In the genomic region with DNA sequence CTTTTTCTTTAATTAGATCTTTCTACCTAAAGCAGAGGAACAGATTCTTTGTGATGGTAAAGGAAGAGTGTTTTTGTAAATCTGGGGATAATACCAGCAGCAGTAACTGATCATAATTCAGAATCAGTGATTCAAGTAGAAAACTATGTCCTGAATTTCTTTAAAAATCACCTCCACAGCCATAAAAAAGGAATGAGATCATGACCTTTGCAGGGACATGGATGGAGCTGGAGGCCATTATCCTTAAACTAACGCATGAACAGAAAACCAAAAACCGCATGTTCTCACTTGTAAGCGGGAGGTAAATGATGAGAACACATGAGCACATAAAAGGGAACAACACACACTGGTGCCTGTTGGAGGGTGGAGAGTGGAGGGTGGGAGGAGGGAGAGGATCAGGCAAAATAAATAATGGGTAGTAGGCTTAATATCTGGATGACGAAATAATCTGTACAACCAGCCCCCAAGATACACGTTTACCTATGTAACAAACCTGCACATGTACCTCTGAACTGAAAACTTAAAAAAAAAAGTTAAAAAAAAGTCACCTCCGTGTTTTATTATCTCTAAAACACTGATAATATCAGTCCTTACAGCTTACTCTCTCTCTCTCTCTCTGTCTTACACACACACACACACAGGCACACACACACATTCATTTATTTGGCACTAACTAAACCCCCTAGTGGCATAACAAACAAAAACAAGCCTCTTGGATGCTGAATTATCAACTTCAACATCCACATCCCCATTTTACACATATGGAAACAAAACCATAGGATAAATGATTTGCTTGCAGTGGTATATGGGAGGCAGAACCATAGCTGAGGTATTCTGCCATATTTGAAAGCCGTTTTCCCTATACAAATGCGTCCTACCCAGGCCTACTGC, we compare ENCODE assay signal across 20 cellular contexts. TPM values are rescaled to one million over a fixed set of nuclear protein-coding genes. Genes with fewer than 3 reads are reported as not detected.
DNase-seq lines count a peak whose midpoint lies in the region; ATAC-seq, FAIRE-seq and TF ChIP-seq lines count a peak whose summit lies in the region.
"Had no signal": no experiment of that assay in that cellular context is flagged by ENCODE, and none has a peak within 500 bp of the region (broad histone marks: within the 10 kb centered on the region; RNA-seq: fewer than 3 reads in every experiment).

No MANE protein-coding gene starts in this region.

- peak in 1 of 2 experiments; percentile 31; a peak in 1 of 5 replicates for TF ChIP-seq RAD21 in A549 (conservative IDR thresholded peaks at IDR 0.05 in 1 of 2, IDR thresholded peaks at IDR 0.05 in 1 of 2)

- no peak for TF ChIP-seq EP300 in A549 (IDR thresholded peaks at IDR 0.05)

- ATAC-seq in A549 (peak; percentile 63 to 68), GM19351 (IDR thresholded peaks at IDR 0.05; ENCODE audit: unreplicated experiment) (no peak)
- ATAC-seq in naive thymus-derived CD8-positive, alpha-beta T cell, result no peak
- ATAC-seq: activated CD8-positive, alpha-beta memory T cell treated with anti-CD3 and anti-CD28 coated beads, Interleukin-2, amount 10 ng/mL, durations not matched to agents 7 days and 5 days; psoas muscle; stimulated activated naive CD8-positive, alpha-beta T cell treated with anti-CD3 and anti-CD28 coated beads, Interleukin-15, Interleukin-2, amounts not matched to agents 100 U/mL and 50 U/mL, for 24 hours had no signal

- H3K4me1 ChIP-seq in A549, result peaks cover 57% of the 10 kb centered on the region
- H3K4me1 ChIP-seq: psoas muscle had no signal

- H3K4me3 Mint-ChIP-seq in immature natural killer cell, result no peak overlapping the region
- H3K4me3 Mint-ChIP-seq in naive thymus-derived CD8-positive, alpha-beta T cell, result no peak overlapping the region
- H3K4me3 Mint-ChIP-seq: activated CD8-positive, alpha-beta memory T cell treated with anti-CD3 and anti-CD28 coated beads, Interleukin-2, amount 10 ng/mL, durations not matched to agents 7 days and 5 days; activated naive CD8-positive, alpha-beta T cell treated with anti-CD3 and anti-CD28 coated beads for 36 hours had no signal

- peak in 1 of 2 experiments; percentile 79 for DNase-seq in A549 (ENCODE audit: low read depth in 1 of 2, low spot score in 1 of 2)
- DNase-seq in GM06990 (ENCODE audit: extremely low read depth, insufficient read length), result no peak
- DNase-seq in MV-4-11 (lab: John Stamatoyannopoulos, UW), result peak; percentile 17
- DNase-seq in cardiac fibroblast (ENCODE audit: low read depth in 2 of 2), result no peak
- no peak for DNase-seq in immature natural killer cell
- no peak for DNase-seq in naive thymus-derived CD8-positive, alpha-beta T cell
- no peak for DNase-seq in iPS-NIHi7 (ENCODE audit: extremely low spot score)
- DNase-seq: activated CD8-positive, alpha-beta memory T cell treated with anti-CD3 and anti-CD28 coated beads, Interleukin-2, amount 10 ng/mL, durations not matched to agents 7 days and 5 days; activated naive CD8-positive, alpha-beta T cell treated with anti-CD3 and anti-CD28 coated beads for 36 hours; Karpas-422; psoas muscle; stimulated activated CD4-positive, alpha-beta T cell treated with anti-CD3 and anti-CD28 coated beads, Interleukin-2, amount 100 ng/mL, for 48 hours; stimulated activated naive CD8-positive, alpha-beta T cell treated with anti-CD3 and anti-CD28 coated beads, Interleukin-15, Interleukin-2, amounts not matched to agents 100 U/mL and 50 U/mL, for 24 hours had no signal

- FAIRE-seq in A549 (lab: Jason Lieb, UNC), result no peak
- FAIRE-seq: islet of Langerhans had no signal

- H3K27me3 Mint-ChIP-seq in immature natural killer cell (ENCODE audit: low read depth in 3 of 3), result peaks cover 0 to 23% (median 8%) of the 10 kb centered on the region in 3 donors
- H3K27me3 Mint-ChIP-seq in naive thymus-derived CD8-positive, alpha-beta T cell, result peaks cover 0 to 8% (median 2%) of the 10 kb centered on the region in 5 donors
- H3K27me3 Mint-ChIP-seq: activated naive CD8-positive, alpha-beta T cell treated with anti-CD3 and anti-CD28 coated beads for 36 hours had no signal

- no peaks in the 10 kb centered on the region for H3K27me3 ChIP-seq in GM06990 (replicated peaks; ENCODE audit: control insufficient read depth, insufficient read depth, low read length)

- 23% methylated on average over 8 of the region's 8 CpGs for WGBS in A549 (ENCODE audit: missing lambda C conversion rate)

- H3K27ac Mint-ChIP-seq in immature natural killer cell, result no peak overlapping the region
- H3K27ac Mint-ChIP-seq in naive thymus-derived CD8-positive, alpha-beta T cell, result no peak overlapping the region
- H3K27ac Mint-ChIP-seq: activated CD8-positive, alpha-beta memory T cell treated with anti-CD3 and anti-CD28 coated beads, Interleukin-2, amount 10 ng/mL, durations not matched to agents 7 days and 5 days; activated naive CD8-positive, alpha-beta T cell treated with anti-CD3 and anti-CD28 coated beads for 36 hours had no signal

- no peaks in the 10 kb centered on the region for H3K9me3 Mint-ChIP-seq in immature natural killer cell
- H3K9me3 Mint-ChIP-seq in naive thymus-derived CD8-positive, alpha-beta T cell, result peaks cover 0 to 1% (median 0%) of the 10 kb centered on the region in 9 donors

- no peak for TF ChIP-seq POLR2A in A549 (IDR thresholded peaks at IDR 0.05; ENCODE audit: low read length)

- H3K9me3 ChIP-seq in A549, result no peaks in the 10 kb centered on the region
- H3K9me3 ChIP-seq: psoas muscle had no signal

- CTCF ChIA-PET in A549 (lab: Yijun Ruan, JAX), result interaction anchor here (1.2 to 2.9 kb wide), 8 partner anchors 9 to 140 kb away, joined by 3 to 13 read pairs (median 8); a partner anchor contains a TSS

- H3K36me3 ChIP-seq in GM06990 (ENCODE audit: control insufficient read depth, insufficient read depth, low read length), result no peaks in the 10 kb centered on the region

- peak overlapping the region; percentile 78 for H3K4me2 ChIP-seq in A549

- H3K27ac ChIP-seq in A549, result peak overlapping the region; percentile 95 to 99
- H3K27ac ChIP-seq: coronary artery, psoas muscle had no signal

- H3K4me1 Mint-ChIP-seq in immature natural killer cell, result peaks cover 5 to 7% of the 10 kb centered on the region in 2 donors
- peaks cover 0 to 14% (median 5%) of the 10 kb centered on the region in 4 donors for H3K4me1 Mint-ChIP-seq in naive thymus-derived CD8-positive, alpha-beta T cell

- H3K4me3 ChIP-seq in A549, result peak overlapping the region; percentile 37
- no peak overlapping the region for H3K4me3 ChIP-seq in GM06990 (replicated peaks; ENCODE audit: low read depth, low read length)
- no peak overlapping the region for H3K4me3 ChIP-seq in cardiac fibroblast (replicated peaks in 1 of 2; ENCODE audit: low read depth in 2 of 2, low read length in 2 of 2)
- H3K4me3 ChIP-seq: coronary artery, psoas muscle had no signal

- H3K36me3 Mint-ChIP-seq in immature natural killer cell, result no peaks in the 10 kb centered on the region
- no peaks in the 10 kb centered on the region for H3K36me3 Mint-ChIP-seq in naive thymus-derived CD8-positive, alpha-beta T cell
- H3K36me3 Mint-ChIP-seq: activated CD8-positive, alpha-beta memory T cell treated with anti-CD3 and anti-CD28 coated beads, Interleukin-2, amount 10 ng/mL, durations not matched to agents 7 days and 5 days had no signal

- TF ChIP-seq CTCF in A549 (IDR thresholded peaks at IDR 0.05), result no peak
- peak; percentile 1 for TF ChIP-seq CTCF in GM06990 (IDR thresholded peaks at IDR 0.05; ENCODE audit: insufficient read depth, low read length, poor library complexity, severe bottlenecking)
- TF ChIP-seq CTCF in cardiac fibroblast (IDR thresholded peaks at IDR 0.05; ENCODE audit: low read depth, low read length), result peak; percentile 16

- POLR2A ChIA-PET in A549 (lab: Yijun Ruan, JAX), result interaction anchor here (0.5 to 1.4 kb wide), 4 partner anchors 10 to 11 kb away, joined by 3 to 6 read pairs (median 4); no protein-coding TSS in a partner anchor
- POLR2A ChIA-PET in naive thymus-derived CD8-positive, alpha-beta T cell (lab: Charles Lee), result no interaction called here

TF ChIP-seq in A549, 52 proteins besides CTCF, POLR2A, EP300 and RAD21 (continues in another document):
- TF ChIP-seq MYC (IDR thresholded peaks at IDR 0.05; ENCODE audit: borderline replicate concordance, low read length) (no peak), RFX5 (IDR thresholded peaks at IDR 0.05) (no peak), SREBF2 (IDR thresholded peaks at IDR 0.05) (no peak)
- TF ChIP-seq, protein P1, sequence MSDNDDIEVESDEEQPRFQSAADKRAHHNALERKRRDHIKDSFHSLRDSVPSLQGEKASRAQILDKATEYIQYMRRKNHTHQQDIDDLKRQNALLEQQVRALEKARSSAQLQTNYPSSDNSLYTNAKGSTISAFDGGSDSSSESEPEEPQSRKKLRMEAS (IDR thresholded peaks at IDR 0.05), result no peak; the same call in 1 of the 2 replicates

RNA-seq across cellular contexts. Expression of a gene that starts 1.4 kb away (rescaled TPM):
- 136 and 160 TPM in 2 replicates for polyA plus RNA-seq in A549 (2011; rRNA removed)
- 12.5 and 15.3 TPM in 2 replicates for polyA plus RNA-seq in A549 (2012; cell fraction: cytosol; rRNA removed)
- 4.3 and 6.4 TPM in 2 replicates for polyA plus RNA-seq in A549 (2012; cell fraction: nucleus; rRNA removed)
- 37.5 to 59.3 TPM (median 42.7 TPM) in 3 replicates for polyA plus RNA-seq in A549 (2017; fragmentation: RNase III; extraction: RNeasy Plus Mini Kit Qiagen cat#74134 plus additional on column Dnase treatment)
- 47.5 and 54.8 TPM in 2 replicates for polyA minus RNA-seq in A549 (2011; rRNA and poly(A)+ RNA removed)
- polyA plus RNA-seq in immature natural killer cell, result not detected
- not detected for total RNA-seq in naive thymus-derived CD8-positive, alpha-beta T cell
- not detected for polyA plus RNA-seq in naive thymus-derived CD8-positive, alpha-beta T cell
- total RNA-seq: activated CD8-positive, alpha-beta memory T cell treated with anti-CD3 and anti-CD28 coated beads, Interleukin-2, amount 10 ng/mL, durations not matched to agents 7 days and 5 days; activated naive CD8-positive, alpha-beta T cell treated with anti-CD3 and anti-CD28 coated beads for 36 hours; G401; mononuclear cell; psoas muscle had no signal

RNA-seq across cellular contexts. Expression of a gene that starts 10.0 kb away (rescaled TPM):
- polyA plus RNA-seq in A549 (2011; rRNA removed) (not detected in 2 replicates), A549 (2017; fragmentation: RNase III; extraction: RNeasy Plus Mini Kit Qiagen cat#74134 plus additional on column Dnase treatment) (not detected in 3 replicates), immature natural killer cell (not detected)
- polyA plus RNA-seq in A549 (2012; cell fraction: cytosol; rRNA removed), result not detected in 2 replicates
- not detected in 2 replicates for polyA plus RNA-seq in A549 (2012; cell fraction: nucleus; rRNA removed)
- not detected in 2 replicates for polyA minus RNA-seq in A549 (2011; rRNA and poly(A)+ RNA removed)
- total RNA-seq in naive thymus-derived CD8-positive, alpha-beta T cell, result not detected
- not detected for polyA plus RNA-seq in naive thymus-derived CD8-positive, alpha-beta T cell
- total RNA-seq: activated CD8-positive, alpha-beta memory T cell treated with anti-CD3 and anti-CD28 coated beads, Interleukin-2, amount 10 ng/mL, durations not matched to agents 7 days and 5 days; activated naive CD8-positive, alpha-beta T cell treated with anti-CD3 and anti-CD28 coated beads for 36 hours; fibroblast of villous mesenchyme; G401; mononuclear cell; psoas muscle had no signal
- polyA plus RNA-seq: BJ, psoas muscle had no signal

RNA-seq across cellular contexts. Expression of a gene that starts 52.7 kb away (rescaled TPM):
- polyA plus RNA-seq in A549 (2011; rRNA removed) (223 and 252 TPM in 2 replicates), A549 (2017; fragmentation: RNase III; extraction: RNeasy Plus Mini Kit Qiagen cat#74134 plus additional on column Dnase treatment) (129 to 141 TPM (median 135 TPM) in 3 replicates), immature natural killer cell (100 to 1,000 TPM; 122 to 159 (median 148) TPM)
- 72.1 and 79.1 TPM in 2 replicates for polyA plus RNA-seq in A549 (2012; cell fraction: cytosol; rRNA removed)
- 37.0 and 59.3 TPM in 2 replicates for polyA plus RNA-seq in A549 (2012; cell fraction: nucleus; rRNA removed)
- polyA minus RNA-seq in A549 (2011; rRNA and poly(A)+ RNA removed), result 73.6 and 76.5 TPM in 2 replicates
- 10 to 100 TPM; 61.6 to 66.3 TPM for total RNA-seq in naive thymus-derived CD8-positive, alpha-beta T cell
- polyA plus RNA-seq in naive thymus-derived CD8-positive, alpha-beta T cell, result 100 to 1,000 TPM; 124 to 141 (median 134) TPM

Comparison
In these comparisons a context has a peak if more than half of its experiments do, and no peak if none do; other contexts are left out.
1. ATAC-seq: peak in A549 (2 of 2); none in naive thymus-derived CD8-positive, alpha-beta T cell (0 of 2) and GM19351 (single experiment).
2. RNA of a gene that starts 1.4 kb away (polyA plus RNA-seq): 4.3 to 160 TPM in A549; not detected in immature natural killer cell and not detected in naive thymus-derived CD8-positive, alpha-beta T cell; every median in the first group is over 4 times any median in the second.